20 cellular contexts compared by ENCODE assay signal in the genomic region with DNA sequence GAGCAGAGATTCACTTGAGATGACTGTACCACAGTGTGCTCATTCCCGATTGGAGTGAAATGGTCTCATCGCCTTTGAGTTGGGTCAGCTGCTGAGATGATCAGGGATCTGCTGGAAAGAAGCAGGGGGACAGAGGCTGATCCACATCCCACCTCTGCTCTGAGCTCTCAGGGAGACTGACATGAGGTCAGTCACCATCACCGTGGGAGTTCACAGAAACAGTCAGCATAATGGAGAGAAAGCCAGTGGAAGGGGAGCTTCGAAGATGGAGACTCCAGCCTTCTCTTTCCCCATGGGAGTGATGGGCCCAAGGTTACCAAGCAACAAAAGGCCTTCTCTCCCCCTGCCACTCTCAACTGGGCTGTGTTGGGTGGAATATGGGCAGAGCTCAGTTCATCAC.
DNase-seq lines count a peak whose midpoint lies in the region; ATAC-seq, FAIRE-seq and TF ChIP-seq lines count a peak whose summit lies in the region.
"Had no signal": no experiment of that assay in that cellular context is flagged by ENCODE, and none has a peak within 500 bp of the region (broad histone marks: within the 10 kb centered on the region; RNA-seq: fewer than 3 reads in every experiment).

No MANE protein-coding gene starts in this region.

- H3K9ac ChIP-seq in H9 (ENCODE audit: extremely low read depth, insufficient read length, low read length), result no peak overlapping the region
- H3K9ac ChIP-seq: BLaER1 had no signal

- no peak overlapping the region for H3K23ac ChIP-seq in H9 (ENCODE audit: insufficient read length, low read depth, low read length)

- H3K4me2 ChIP-seq in H9 (ENCODE audit: insufficient read depth, insufficient read length, low read length), result no peak overlapping the region
- H3K4me2 ChIP-seq: BLaER1, GM23338 had no signal

- peak; percentile 50 for FAIRE-seq in H54 (lab: Jason Lieb, UNC)
- no peak for FAIRE-seq in RCC 7860 (lab: Jason Lieb, UNC)
- FAIRE-seq: G401.6, GM12892, GM19239 had no signal

- TF ChIP-seq POLR2A in H54 (IDR thresholded peaks at IDR 0.05; ENCODE audit: low read depth, low read length), result no peak

- no peaks in the 10 kb centered on the region for H3K23me2 ChIP-seq in H9 (ENCODE audit: insufficient read length, low read depth, low read length, poor library complexity, severe bottlenecking)

- no peak overlapping the region for H3K4me3 Mint-ChIP-seq in H9
- H3K4me3 Mint-ChIP-seq in osteocyte (ENCODE audit: unreplicated experiment), result no peak overlapping the region
- H3K4me3 Mint-ChIP-seq: CD4-positive, CD25-positive, alpha-beta regulatory T cell; CD8-positive, alpha-beta T cell; GM23338 had no signal

- no peak for TF ChIP-seq CTCF in H9 (conservative IDR thresholded peaks at IDR 0.05)
- no peak for TF ChIP-seq CTCF in osteocyte (IDR thresholded peaks at IDR 0.05)

- no peak overlapping the region for H2BK20ac ChIP-seq in H9 (ENCODE audit: low read depth, low read length, poor library complexity, severe bottlenecking)

- H2AK5ac ChIP-seq in H9 (ENCODE audit: insufficient read length, low read length), result no peak overlapping the region

- H3T11ph ChIP-seq in H9 (ENCODE audit: low read length), result no peak overlapping the region

- H4K5ac ChIP-seq in H9 (ENCODE audit: insufficient read length, low read depth, low read length), result no peak overlapping the region

- no peaks in the 10 kb centered on the region for H4K20me1 ChIP-seq in H9 (ENCODE audit: control insufficient read depth, insufficient read depth, insufficient read length)
- H4K20me1 ChIP-seq: BLaER1 had no signal

- 0 out of 2 replicates have a peak overlapping the region, but pooled peaks have one; percentile 24 for H2BK15ac ChIP-seq in H9 (ENCODE audit: low read depth, low read length)

- no peak overlapping the region for H2BK120ac ChIP-seq in H9 (ENCODE audit: low read depth, low read length, poor library complexity, severe bottlenecking)

- no peak overlapping the region for H4K91ac ChIP-seq in H9 (ENCODE audit: insufficient read length, low read depth, low read length)

- H3K4me1 Mint-ChIP-seq in H9, result peaks cover 12% of the 10 kb centered on the region in 2 experiments
- no peaks in the 10 kb centered on the region for H3K4me1 Mint-ChIP-seq in osteocyte (ENCODE audit: unreplicated experiment)
- H3K4me1 Mint-ChIP-seq: CD4-positive, CD25-positive, alpha-beta regulatory T cell had no signal

- no peak overlapping the region for H4K8ac ChIP-seq in H9 (replicated peaks; ENCODE audit: insufficient read length, low read depth, low read length)

- no peak overlapping the region for H2AFZ ChIP-seq in H9 (ENCODE audit: low read length)
- H2AFZ ChIP-seq: GM23338 had no signal

- H2BK5ac ChIP-seq in H9 (ENCODE audit: insufficient read length, low read length), result no peak overlapping the region

- ATAC-seq in GM21390 (IDR thresholded peaks at IDR 0.05; ENCODE audit: unreplicated experiment), result no peak
- ATAC-seq: CD8-positive, alpha-beta T cell; GM23338 had no signal

- H3K27me3 ChIP-seq in H9 (ENCODE audit: insufficient read depth, low read length), result no peaks in the 10 kb centered on the region
- H3K27me3 ChIP-seq: BLaER1 had no signal

- no peaks in the 10 kb centered on the region for H3K79me1 ChIP-seq in H9 (ENCODE audit: insufficient read depth, low read depth, low read length, poor library complexity, severe bottlenecking)

- no peak overlapping the region for H2BK12ac ChIP-seq in H9 (ENCODE audit: insufficient read length, low read depth, low read length)

- no peak overlapping the region for H3K56ac ChIP-seq in H9 (ENCODE audit: insufficient read length, low read depth, low read length)

- no CpG with 5 or more reads among the region's 4 CpGs for WGBS in H9 (ENCODE audit: extremely low coverage, insufficient read length, low lambda C conversion rate)

- no peak overlapping the region for H3K18ac ChIP-seq in H9 (ENCODE audit: insufficient read length, low read depth, low read length)

- H3K36me3 Mint-ChIP-seq in H9 (ENCODE audit: insufficient read depth in 1 of 3, low read depth in 3 of 3) (no peaks in the 10 kb centered on the region; a peak in 1 of 7 replicates), osteocyte (ENCODE audit: unreplicated experiment) (no peaks in the 10 kb centered on the region)
- H3K36me3 Mint-ChIP-seq: CD8-positive, alpha-beta T cell had no signal

- H3K79me2 ChIP-seq in H9 (ENCODE audit: insufficient read depth, low read length), result no peaks in the 10 kb centered on the region

- DNase-seq in H54 (ENCODE audit: insufficient read length, low spot score), result no peak
- no peak for DNase-seq in H9
- peak; percentile 28 for DNase-seq in islet precursor cell
- DNase-seq in osteocyte (ENCODE audit: extremely low spot score, unreplicated experiment), result peak; percentile 60
- DNase-seq in NCI-H2029 treated with DMSO at 0.1 percent for 48 hours (lab: John Stamatoyannopoulos, UW), result no peak
- no peak for DNase-seq in ecto neural progenitor cell (ENCODE audit: low spot score)
- no peak for DNase-seq in RCC 7860 (ENCODE audit: low spot score)
- DNase-seq: Caco-2; CD4-positive, CD25-positive, alpha-beta regulatory T cell; CD8-positive, alpha-beta T cell; DMS153; DND-41; HCEC 1CT had no signal

- H3K4ac ChIP-seq in H9 (ENCODE audit: low read depth, low read length), result no peak overlapping the region

- peaks cover 3 to 4% of the 10 kb centered on the region in 2 experiments; a peak in 1 of 5 replicates for H3K9me3 Mint-ChIP-seq in H9
- H3K9me3 Mint-ChIP-seq in osteocyte (ENCODE audit: unreplicated experiment), result no peaks in the 10 kb centered on the region
- H3K9me3 Mint-ChIP-seq: CD8-positive, alpha-beta T cell had no signal

- no peak overlapping the region for H3K27ac Mint-ChIP-seq in H9
- no peak overlapping the region for H3K27ac Mint-ChIP-seq in osteocyte (ENCODE audit: unreplicated experiment)
- H3K27ac Mint-ChIP-seq: CD4-positive, CD25-positive, alpha-beta regulatory T cell; CD8-positive, alpha-beta T cell; GM23338 had no signal

- H3K4me1 ChIP-seq in H9 (ENCODE audit: insufficient read depth, low read length), result peaks cover 5% of the 10 kb centered on the region; the same call in 1 of the 2 replicates
- H3K4me1 ChIP-seq: BLaER1, Caco-2 had no signal

- H3K14ac ChIP-seq in H9 (ENCODE audit: insufficient read depth, low read length), result no peak overlapping the region

- H3K27ac ChIP-seq in H9 (ENCODE audit: insufficient read length, low read depth, low read length), result no peak overlapping the region
- H3K27ac ChIP-seq: BLaER1, C4-2B had no signal

- H3K27me3 Mint-ChIP-seq in H9 (ENCODE audit: low read depth), result peaks cover 3% of the 10 kb centered on the region
- peaks cover 21% of the 10 kb centered on the region for H3K27me3 Mint-ChIP-seq in osteocyte (ENCODE audit: unreplicated experiment)

- no peaks in the 10 kb centered on the region for H3K9me3 ChIP-seq in H9 (ENCODE audit: control insufficient read depth, low read depth, low read length)
- H3K9me3 ChIP-seq: BLaER1, Caco-2 had no signal

Comparison
In these comparisons a context has a peak if more than half of its experiments do, and no peak if none do; other contexts are left out.
1. DNase-seq: peak in islet precursor cell (single experiment) and osteocyte (single experiment); none in H54 (single experiment), H9 (single experiment), NCI-H2029 treated with DMSO at 0.1 percent for 48 hours (single experiment), ecto neural progenitor cell (single experiment) and RCC 7860 (single experiment).